25 cellular contexts compared by ENCODE assay signal in the genomic region with DNA sequence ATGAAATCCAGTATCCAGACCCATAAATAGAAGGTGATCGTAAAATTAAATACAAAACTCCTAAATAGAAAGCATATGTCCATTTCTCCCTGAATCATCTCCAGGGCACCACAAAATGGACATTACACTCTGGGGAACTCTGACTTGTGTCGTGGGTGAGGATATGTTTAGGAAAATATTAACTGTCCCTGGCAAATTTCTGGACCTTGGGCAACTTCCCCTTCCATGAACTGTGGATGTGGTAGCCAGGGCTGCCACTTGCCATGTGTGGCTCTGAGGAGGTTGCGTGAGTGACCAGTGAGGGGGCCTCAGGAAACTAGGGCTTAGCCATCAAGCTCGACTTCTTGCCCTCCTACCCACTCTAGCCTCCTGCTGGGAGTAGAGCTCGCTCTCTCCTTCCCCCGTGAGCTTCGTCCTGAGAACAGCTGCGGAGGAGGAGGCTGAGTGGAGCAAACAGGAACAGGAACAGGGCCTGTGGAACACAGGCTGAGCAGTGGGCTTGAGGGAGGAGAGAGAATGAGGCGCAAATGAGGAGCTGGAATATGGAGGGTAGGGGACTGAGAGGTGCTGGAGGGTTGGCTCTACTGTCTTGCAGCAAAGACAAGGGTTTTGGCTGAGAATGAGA. TPM values are rescaled to one million over a fixed set of nuclear protein-coding genes. Genes with fewer than 3 reads are reported as not detected.
DNase-seq lines count a peak whose midpoint lies in the region; ATAC-seq, FAIRE-seq and TF ChIP-seq lines count a peak whose summit lies in the region.
"Had no signal": no experiment of that assay in that cellular context is flagged by ENCODE, and none has a peak within 500 bp of the region (broad histone marks: within the 10 kb centered on the region; RNA-seq: fewer than 3 reads in every experiment).

No MANE protein-coding gene starts in this region.

- TF ChIP-seq CTCF in BJ (IDR thresholded peaks at IDR 0.05; ENCODE audit: insufficient read depth, low read depth, low read length) (0 out of 2 replicates have a peak, but pooled peaks have one; percentile 7), IMR-90 (conservative IDR thresholded peaks at IDR 0.05; ENCODE audit: low read depth, low read length) (no peak), H1 (IDR thresholded peaks at IDR 0.05; ENCODE audit: control extremely low read depth in 1 of 3, insufficient read depth in 1 of 3, low read depth in 1 of 3, low read length in 3 of 3) (no peak), nephron (IDR thresholded peaks at IDR 0.05; ENCODE audit: unreplicated experiment in 3 of 3) (no peak)

- H3K23ac ChIP-seq in IMR-90 (ENCODE audit: low read depth, low read length) (no peak overlapping the region), H1 (ENCODE audit: insufficient read length) (no peak overlapping the region)

- in situ Hi-C loops in IMR-90 (cut with MboI; ENCODE audit: low sequenced_read_pairs) = no loop called here

- no peak; the same call in 1 of the 2 replicates for ATAC-seq in IMR-90 (ENCODE audit: low read depth)
- ATAC-seq in sciatic nerve = no peak
- ATAC-seq in left ventricle myocardium superior = no peak
- ATAC-seq: body of pancreas; mucosa of descending colon; stimulated activated naive CD8-positive, alpha-beta T cell treated with anti-CD3 and anti-CD28 coated beads, Interleukin-15, Interleukin-2, amounts not matched to agents 100 U/mL and 50 U/mL, for 24 hours; WTC11 had no signal

- H4K8ac ChIP-seq in IMR-90 (ENCODE audit: low read depth in 2 of 2, low read length in 2 of 2) (no peak overlapping the region), H1 (ENCODE audit: extremely low read depth, insufficient read depth, low read length) (no peak overlapping the region)

- TF ChIP-seq POLR2A in IMR-90 (IDR thresholded peaks at IDR 0.05; ENCODE audit: low read depth, low read length) (no peak), H1 (IDR thresholded peaks at IDR 0.05; ENCODE audit: control extremely low read depth in 1 of 2, low read depth in 2 of 2, low read length in 2 of 2) (no peak)

- FAIRE-seq in H1 (lab: Jason Lieb, UNC) = no peak
- FAIRE-seq: GM12891, small intestine had no signal

- no peaks in the 10 kb centered on the region for H3K79me1 ChIP-seq in IMR-90 (ENCODE audit: low read depth in 1 of 2, low read length in 2 of 2)
- H3K79me1 ChIP-seq in H1 (ENCODE audit: low read depth, low read length) = no peaks in the 10 kb centered on the region

- H3K4me3 Mint-ChIP-seq in nephron = no peak overlapping the region
- H3K4me3 Mint-ChIP-seq: activated naive CD8-positive, alpha-beta T cell; immature natural killer cell; WTC11 had no signal

- 0 out of 2 replicates have a peak overlapping the region, but pooled peaks have one; percentile 34 for H3K4ac ChIP-seq in IMR-90 (ENCODE audit: low read depth, low read length)
- H3K4ac ChIP-seq in H1 (replicated peaks; ENCODE audit: insufficient read length, low read depth, low read length) = no peak overlapping the region

- H3K9me3 Mint-ChIP-seq in nephron = no peaks in the 10 kb centered on the region
- H3K9me3 Mint-ChIP-seq: activated T-helper 2 cell treated with anti-CD3 and anti-CD28 coated beads, Interferon-gamma antibody, Interleukin-2, Interleukin-4, amounts not matched to agents 10 μg/mL and 5 μg/mL and 100 μg/mL, durations not matched to agents 14 hours and 24 hours and 36 hours; CD8-positive, alpha-beta memory T cell; immature natural killer cell; WTC11 had no signal

- CTCF ChIA-PET in BJ (lab: Yijun Ruan, JAX) (interaction anchor here (0.6 to 1.1 kb wide), 2 partner anchors 153 to 237 kb away, joined by 3 read pairs; no protein-coding TSS in a partner anchor), IMR-90 (lab: Yijun Ruan, JAX) (no interaction called here), H1 (lab: Charles Lee; ENCODE audit: partially characterized antibody) (interaction anchor here (0.6 to 1.7 kb wide), 3 partner anchors 29 to 231 kb away, joined by 3 to 6 read pairs (median 4); no protein-coding TSS in a partner anchor)

- no peaks in the 10 kb centered on the region for H3K23me2 ChIP-seq in H1 (ENCODE audit: low read depth, low read length)

- H2BK120ac ChIP-seq in IMR-90 (ENCODE audit: low read depth, low read length) (no peak overlapping the region; the same call in 1 of the 2 replicates), H1 (replicated peaks; ENCODE audit: low read depth, low read length) (no peak overlapping the region)

- H4K20me1 ChIP-seq in IMR-90 (ENCODE audit: insufficient read depth, low read length) = no peaks in the 10 kb centered on the region
- H4K20me1 ChIP-seq in H1 (replicated peaks in 1 of 2; ENCODE audit: control insufficient read depth in 1 of 2, insufficient read depth in 2 of 2, low read length in 2 of 2) = no peaks in the 10 kb centered on the region

- no peak overlapping the region for H3K18ac ChIP-seq in IMR-90 (ENCODE audit: low read depth, low read length)
- no peak overlapping the region for H3K18ac ChIP-seq in H1 (ENCODE audit: extremely low read depth, low read length)

- H3K14ac ChIP-seq in IMR-90 (replicated peaks; ENCODE audit: low read depth, low read length) = no peak overlapping the region
- H3K14ac ChIP-seq in H1 (ENCODE audit: insufficient read length) = no peak overlapping the region

- no peak overlapping the region for H3K4me2 ChIP-seq in IMR-90 (ENCODE audit: low read depth, low read length)
- no peak overlapping the region for H3K4me2 ChIP-seq in H1 (ENCODE audit: insufficient read depth in 1 of 2, low read depth in 2 of 2, low read length in 2 of 2)
- H3K4me2 ChIP-seq: hepatocyte had no signal

- H3K36me3 Mint-ChIP-seq in nephron (ENCODE audit: low read depth) = no peaks in the 10 kb centered on the region
- H3K36me3 Mint-ChIP-seq: activated naive CD8-positive, alpha-beta T cell; CD8-positive, alpha-beta memory T cell; immature natural killer cell; WTC11 had no signal

- no peak for TF ChIP-seq EP300 in H1 (IDR thresholded peaks at IDR 0.05; ENCODE audit: borderline replicate concordance in 1 of 2, low read depth in 2 of 2, low read length in 2 of 2)

- no peak overlapping the region for H3K56ac ChIP-seq in IMR-90 (ENCODE audit: extremely low read depth, insufficient read depth, low read length)
- H3K56ac ChIP-seq in H1 (replicated peaks; ENCODE audit: insufficient read length, low read depth, low read length) = no peak overlapping the region

- no peaks in the 10 kb centered on the region; the same call in 1 of the 2 replicates for H3K9me1 ChIP-seq in IMR-90 (ENCODE audit: insufficient read depth, low read length)

- peaks cover 11% of the 10 kb centered on the region for H3K4me1 Mint-ChIP-seq in nephron
- H3K4me1 Mint-ChIP-seq: CD8-positive, alpha-beta memory T cell; immature natural killer cell had no signal

- H3K79me2 ChIP-seq in H1 (ENCODE audit: control insufficient read depth in 1 of 2, insufficient read depth in 2 of 2, low read length in 2 of 2) = no peaks in the 10 kb centered on the region
- H3K79me2 ChIP-seq: hepatocyte had no signal

- H2AK9ac ChIP-seq in IMR-90 (replicated peaks; ENCODE audit: low read depth, low read length, poor library complexity) = no peak overlapping the region

- no peak overlapping the region for H3K9ac ChIP-seq in IMR-90 (ENCODE audit: low read depth, low read length)
- H3K9ac ChIP-seq in H1 (replicated peaks in 1 of 4; ENCODE audit: extremely low read depth in 1 of 4, low read depth in 3 of 4, low read length in 3 of 4) = no peak overlapping the region

- H3K27ac Mint-ChIP-seq in nephron = peak overlapping the region in 2 of 3 experiments; percentile 0 to 88
- H3K27ac Mint-ChIP-seq: activated naive CD8-positive, alpha-beta T cell; activated T-helper 2 cell treated with anti-CD3 and anti-CD28 coated beads, Interferon-gamma antibody, Interleukin-2, Interleukin-4, amounts not matched to agents 10 μg/mL and 5 μg/mL and 100 μg/mL, durations not matched to agents 14 hours and 24 hours and 36 hours; CD8-positive, alpha-beta memory T cell; immature natural killer cell; WTC11 had no signal

- H2BK5ac ChIP-seq in IMR-90 (ENCODE audit: low read depth, low read length, poor library complexity, severe bottlenecking) = no peak overlapping the region
- no peak overlapping the region for H2BK5ac ChIP-seq in H1 (ENCODE audit: low read depth, low read length)

- DNase-seq in BJ (ENCODE audit: low read depth) (peak; percentile 73), IMR-90 (no peak), H1 (ENCODE audit: low read depth in 1 of 2, low spot score in 2 of 2) (no peak), sciatic nerve (ENCODE audit: low spot score) (no peak), left ventricle myocardium superior (no peak), middle frontal gyrus (ENCODE audit: extremely low spot score, low spot score) (no peak)
- no peak for DNase-seq in stimulated activated CD4-positive, alpha-beta T cell treated with anti-CD3 and anti-CD28 coated beads, Interleukin-4, amount 100 ng/mL, for 1 hour
- DNase-seq: activated CD8-positive, alpha-beta memory T cell treated with anti-CD3 and anti-CD28 coated beads, Interleukin-2, amount 50 U/mL, for 4 hours; body of pancreas; CD8-positive, alpha-beta memory T cell; cortex of kidney; GOT3; immature natural killer cell; mucosa of descending colon; NCI-H1436; NCI-H524; small intestine; stimulated activated naive CD8-positive, alpha-beta T cell treated with anti-CD3 and anti-CD28 coated beads, Interleukin-15, Interleukin-2, amounts not matched to agents 100 U/mL and 50 U/mL, for 24 hours had no signal

- H2BK20ac ChIP-seq in IMR-90 (ENCODE audit: low read depth, low read length) (no peak overlapping the region), H1 (ENCODE audit: low read length) (no peak overlapping the region)

- POLR2A ChIA-PET in BJ (lab: Charles Lee) = no interaction called here
- POLR2A ChIA-PET in IMR-90 (lab: Charles Lee; ENCODE audit: unreplicated experiment) = no interaction called here
- POLR2A ChIA-PET in H1 (lab: Charles Lee; ENCODE audit: partially characterized antibody) = interaction anchor here (0.6 to 2.6 kb wide), 3 partner anchors 12 to 1088 kb away, joined by 3 to 25 read pairs (median 3); partner anchors contain the start of gene STC2

- H3K4me1 ChIP-seq in IMR-90 (ENCODE audit: control insufficient read depth, insufficient read depth, low read length) (peaks cover 3% of the 10 kb centered on the region; the same call in 1 of the 2 replicates), H1 (replicated peaks in 1 of 4; ENCODE audit: control insufficient read depth in 3 of 4, insufficient read depth in 4 of 4, low read length in 3 of 4) (peaks cover 0 to 8% (median 4%) of the 10 kb centered on the region in 4 experiments; a peak in 5 of 7 replicates)
- H3K4me1 ChIP-seq: body of pancreas had no signal

- dilution Hi-C loops in IMR-90 (cut with HindIII; ENCODE audit: low sequenced_read_pairs, unreplicated experiment) = no loop called here

- H4K91ac ChIP-seq in IMR-90 (ENCODE audit: insufficient read depth, low read depth, low read length) = no peak overlapping the region; the same call in 1 of the 2 replicates
- H4K91ac ChIP-seq in H1 (replicated peaks; ENCODE audit: insufficient read length, low read length) = no peak overlapping the region

- H3K27me3 Mint-ChIP-seq in nephron (ENCODE audit: low read depth) = peaks cover 14% of the 10 kb centered on the region

- H4K5ac ChIP-seq in IMR-90 (ENCODE audit: low read depth, low read length) = peak overlapping the region; percentile 12; the same call in 1 of the 2 replicates
- H4K5ac ChIP-seq in H1 (ENCODE audit: insufficient read length, low read depth, low read length) = no peak overlapping the region

- no peak overlapping the region for H3K27ac ChIP-seq in IMR-90 (ENCODE audit: insufficient read depth, low read length)
- H3K27ac ChIP-seq in H1 (ENCODE audit: low read depth, low read length) = no peak overlapping the region
- H3K27ac ChIP-seq: body of pancreas, hepatocyte, neutrophil had no signal

- WGBS in IMR-90 (ENCODE audit: extremely low coverage in 2 of 2, insufficient read length in 1 of 2), 2 experiments = 90% methylated on average over 1 of the region's 9 CpGs; no CpG with 5 or more reads in 1 of the 2 experiments
- WGBS in H1 (ENCODE audit: extremely low coverage in 1 of 2, insufficient coverage in 1 of 2, insufficient read length in 1 of 2, insufficient replicate concordance in 2 of 2, low coverage in 1 of 2, low lambda C conversion rate in 2 of 2, missing lambda C conversion rate in 1 of 2), 2 experiments = 79% methylated on average over 9 of the region's 9 CpGs; no CpG with 5 or more reads in 1 of the 2 experiments

- BruUV-seq in IMR-90 (replicated peaks; lab: Mats Ljungman, UMichigan) = no TSS peak

- no peak overlapping the region for H2BK15ac ChIP-seq in IMR-90 (ENCODE audit: low read depth, low read length)
- H2BK15ac ChIP-seq in H1 (ENCODE audit: low read length) = 0 out of 2 replicates have a peak overlapping the region, but pooled peaks have one; percentile 74

- H3K36me3 ChIP-seq in BJ (ENCODE audit: control insufficient read depth, insufficient read depth, low read length) (no peaks in the 10 kb centered on the region; the same call in 1 of the 2 replicates), IMR-90 (ENCODE audit: control insufficient read depth, insufficient read depth, low read length) (no peaks in the 10 kb centered on the region), H1 (ENCODE audit: control insufficient read depth in 2 of 4, insufficient read depth in 4 of 4, low read length in 3 of 4) (no peaks in the 10 kb centered on the region)
- H3K36me3 ChIP-seq: neutrophil had no signal

- peak overlapping the region; percentile 41; the same call in 1 of the 2 replicates for H2BK12ac ChIP-seq in H1 (ENCODE audit: low read depth, low read length)

- TF ChIP-seq RAD21 in IMR-90 (IDR thresholded peaks at IDR 0.05; ENCODE audit: low read length) (no peak), H1 (IDR thresholded peaks at IDR 0.05 in 1 of 2, conservative IDR thresholded peaks at IDR 0.05 in 1 of 2; ENCODE audit: low read depth in 2 of 2, low read length in 2 of 2) (no peak)

- intact Hi-C loops in IMR-90 (cut with micrococcal nuclease) (no loop called here), sciatic nerve (cut with DNase I) (no loop called here), left ventricle myocardium superior (cut with micrococcal nuclease) (no loop called here)

- H3K4me3 ChIP-seq in BJ (ENCODE audit: low read depth, low read length) (no peak overlapping the region), IMR-90 (ENCODE audit: insufficient read depth, low read depth, low read length) (no peak overlapping the region), H1 (ENCODE audit: extremely low read depth in 1 of 4, insufficient read depth in 2 of 4, low read depth in 3 of 4, low read length in 4 of 4) (no peak overlapping the region)
- H3K4me3 ChIP-seq: body of pancreas, hepatocyte, mucosa of descending colon had no signal

- H2AK5ac ChIP-seq in IMR-90 (ENCODE audit: low read depth, low read length) (no peak overlapping the region), H1 (ENCODE audit: low read depth, low read length) (no peak overlapping the region)

- H2AFZ ChIP-seq in IMR-90 (replicated peaks; ENCODE audit: low read length, poor library complexity) (peak overlapping the region; percentile 65), H1 (ENCODE audit: low read length) (peak overlapping the region; percentile 23; the same call in 1 of the 2 replicates)
- H2AFZ ChIP-seq: hepatocyte had no signal

- H3K27me3 ChIP-seq in BJ (ENCODE audit: control insufficient read depth, insufficient read depth, low read length) (no peaks in the 10 kb centered on the region), IMR-90 (ENCODE audit: control insufficient read depth, insufficient read depth, low read length) (no peaks in the 10 kb centered on the region; the same call in 1 of the 2 replicates), H1 (replicated peaks in 1 of 4; ENCODE audit: control insufficient read depth in 3 of 4, extremely low read depth in 1 of 4, insufficient read depth in 3 of 4, low read length in 3 of 4) (no peaks in the 10 kb centered on the region)
- H3K27me3 ChIP-seq: body of pancreas, hepatocyte had no signal

- H3K9me3 ChIP-seq in IMR-90 (ENCODE audit: control insufficient read depth, insufficient read depth, low read length) (no peaks in the 10 kb centered on the region), H1 (ENCODE audit: insufficient read depth in 2 of 2, low read depth in 1 of 2, low read length in 1 of 2) (no peaks in the 10 kb centered on the region)
- H3K9me3 ChIP-seq: body of pancreas, mucosa of descending colon, neutrophil had no signal

RNA-seq across cellular contexts. Expression of gene STC2, which starts 13.8 kb away (rescaled TPM):
- 168 and 181 TPM in 2 replicates for polyA plus RNA-seq in BJ (2011; rRNA removed)
- 148 and 149 TPM in 2 replicates for polyA minus RNA-seq in BJ (2011; rRNA and poly(A)+ RNA removed)
- total RNA-seq in IMR-90 (2012; rRNA removed) = 87.5 and 259 TPM in 2 replicates
- polyA plus RNA-seq in IMR-90 (2012; rRNA removed) = 157 and 270 TPM in 2 replicates
- polyA plus RNA-seq in IMR-90 (2012; cell fraction: cytosol; rRNA removed) = 105 and 264 TPM in 2 replicates
- polyA plus RNA-seq in IMR-90 (2012; cell fraction: nucleus; rRNA removed; ENCODE audit: low replicate concordance) = 249 and 547 TPM in 2 replicates
- 40.0 and 53.1 TPM in 2 replicates for total RNA-seq in H1 (2021; fragmentation: NEBNext Ultra II Directional; extraction: Animal tissue kit (Norgen Biotek cat#: 25700))
- polyA plus RNA-seq in H1 (2011; rRNA removed) = 26.4 and 52.2 TPM in 2 replicates
- polyA plus RNA-seq in H1 (2011; cell fraction: cytosol; rRNA removed) = 118 TPM
- polyA plus RNA-seq in H1 (2011; cell fraction: nucleus; rRNA removed) = 43.8 TPM
- polyA plus RNA-seq in H1 (2012, experiment 1 of 2) = 62.3 to 83.5 TPM (median 69.6 TPM) in 4 replicates
- 21.7 TPM for polyA plus RNA-seq in H1 (2012, experiment 2 of 2)
- 25.8 TPM for polyA plus RNA-seq in H1 (2013, experiment 1 of 2)
- 30.5 TPM for polyA plus RNA-seq in H1 (2013, experiment 2 of 2)
- 21.7 and 32.5 TPM in 2 replicates for polyA minus RNA-seq in H1 (2011; rRNA and poly(A)+ RNA removed)
- 81.5 TPM for polyA minus RNA-seq in H1 (2011; cell fraction: cytosol; rRNA and poly(A)+ RNA removed)
- 67.2 TPM for polyA minus RNA-seq in H1 (2011; cell fraction: nucleus; rRNA and poly(A)+ RNA removed)
- 3.6 TPM for total RNA-seq in sciatic nerve
- total RNA-seq in left ventricle myocardium superior = 6.8 TPM
- polyA plus RNA-seq: CD8-positive, alpha-beta memory T cell; immature natural killer cell had no signal
